In the genomic region with DNA sequence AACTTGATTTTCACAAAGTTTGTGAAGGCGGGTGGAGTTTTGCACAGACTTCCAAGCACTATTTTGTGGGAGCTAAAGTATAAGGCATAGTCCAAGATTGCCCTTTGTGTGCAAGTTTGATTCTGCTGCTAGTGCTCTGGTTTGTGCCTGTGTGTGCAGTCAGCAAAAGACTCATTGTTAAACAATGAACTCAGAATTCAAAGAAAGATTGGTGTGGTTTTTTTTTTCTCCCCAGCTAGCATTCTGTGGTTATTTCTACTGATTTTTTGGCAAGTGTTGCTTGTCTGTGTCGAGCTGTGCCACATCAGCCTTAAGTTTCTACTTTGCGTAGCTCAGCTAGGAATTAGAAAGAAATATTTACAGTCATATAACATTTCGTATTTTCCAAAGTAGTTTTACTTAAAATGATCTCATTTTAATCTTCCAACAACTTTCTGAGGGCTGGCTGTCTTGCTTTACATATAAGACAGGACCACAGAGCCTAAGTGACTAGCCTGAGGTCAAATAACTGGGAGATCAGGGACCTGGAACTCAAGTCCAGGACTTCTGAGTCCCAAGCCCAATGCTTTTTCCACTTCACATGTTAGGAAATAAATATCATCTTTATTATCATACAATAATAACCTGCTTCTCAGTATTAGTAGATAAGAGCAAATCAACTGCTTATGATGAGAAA, we compare ENCODE assay signal across 8 cellular contexts.
DNase-seq lines count a peak whose midpoint lies in the region; ATAC-seq lines count a peak whose summit lies in the region.

No MANE protein-coding gene starts in this region.

- H3K4me3 Mint-ChIP-seq in activated naive CD8-positive, alpha-beta T cell treated with anti-CD3 and anti-CD28 coated beads, Interleukin-2, amount 10 ng/mL, durations not matched to agents 7 days and 5 days = peak overlapping the region; percentile 70

- ATAC-seq in activated naive CD8-positive, alpha-beta T cell treated with anti-CD3 and anti-CD28 coated beads, Interleukin-2, amount 10 ng/mL, durations not matched to agents 7 days and 5 days (ENCODE audit: low read depth) = peak; percentile 85
- ATAC-seq in GM18873 (IDR thresholded peaks at IDR 0.05; ENCODE audit: low FRiP score, unreplicated experiment) (no peak), HG02588 (IDR thresholded peaks at IDR 0.05; ENCODE audit: unreplicated experiment) (no peak), GM19452 (IDR thresholded peaks at IDR 0.05; ENCODE audit: unreplicated experiment) (no peak)

- H3K36me3 Mint-ChIP-seq in activated naive CD8-positive, alpha-beta T cell treated with anti-CD3 and anti-CD28 coated beads, Interleukin-2, amount 10 ng/mL, durations not matched to agents 7 days and 5 days = peaks cover 38% of the 10 kb centered on the region

- H3K4me1 Mint-ChIP-seq in activated naive CD8-positive, alpha-beta T cell treated with anti-CD3 and anti-CD28 coated beads, Interleukin-2, amount 10 ng/mL, durations not matched to agents 7 days and 5 days = peaks cover 66% of the 10 kb centered on the region

- peaks cover 10% of the 10 kb centered on the region for H3K9me3 Mint-ChIP-seq in activated naive CD8-positive, alpha-beta T cell treated with anti-CD3 and anti-CD28 coated beads, Interleukin-2, amount 10 ng/mL, durations not matched to agents 7 days and 5 days

- no peaks in the 10 kb centered on the region for H3K27me3 Mint-ChIP-seq in activated naive CD8-positive, alpha-beta T cell treated with anti-CD3 and anti-CD28 coated beads, Interleukin-2, amount 10 ng/mL, durations not matched to agents 7 days and 5 days

- POLR2A ChIA-PET in activated naive CD8-positive, alpha-beta T cell treated with anti-CD3 and anti-CD28 coated beads, Interleukin-2, amount 10 ng/mL, durations not matched to agents 7 days and 5 days (lab: Charles Lee) = interaction anchor here (1.0 to 1.6 kb wide), 2 partner anchors 11 to 70 kb away, joined by 3 read pairs; a partner anchor contains a TSS

- peak overlapping the region; percentile 86 for H3K27ac Mint-ChIP-seq in activated naive CD8-positive, alpha-beta T cell treated with anti-CD3 and anti-CD28 coated beads, Interleukin-2, amount 10 ng/mL, durations not matched to agents 7 days and 5 days

- DNase-seq in stimulated activated CD4-positive, alpha-beta T cell treated with anti-CD3 and anti-CD28 coated beads, Interleukin-1b, Interleukin-23, amount 100 ng/mL, for 48 hours = peak; percentile 11
- DNase-seq in stimulated activated CD4-positive, alpha-beta T cell treated with anti-CD3 and anti-CD28 coated beads, Interleukin-4, amount 100 ng/mL, for 1 hour = no peak
- DNase-seq in activated naive CD8-positive, alpha-beta T cell treated with anti-CD3 and anti-CD28 coated beads, Interleukin-2, amount 10 ng/mL, durations not matched to agents 7 days and 5 days = no peak
- DNase-seq in medulla oblongata (ENCODE audit: extremely low spot score) = peak; percentile 47
- no peak for DNase-seq in NCI-H146 treated with DMSO at 0.1 percent for 48 hours (lab: John Stamatoyannopoulos, UW; ENCODE audit: unreplicated experiment)

Comparison
In these comparisons a context has a peak if more than half of its experiments do, and no peak if none do; other contexts are left out.
1. DNase-seq: peak in stimulated activated CD4-positive, alpha-beta T cell treated with anti-CD3 and anti-CD28 coated beads, Interleukin-1b, Interleukin-23, amount 100 ng/mL, for 48 hours (single experiment) and medulla oblongata (single experiment); none in stimulated activated CD4-positive, alpha-beta T cell treated with anti-CD3 and anti-CD28 coated beads, Interleukin-4, amount 100 ng/mL, for 1 hour (single experiment), activated naive CD8-positive, alpha-beta T cell treated with anti-CD3 and anti-CD28 coated beads, Interleukin-2, amount 10 ng/mL, durations not matched to agents 7 days and 5 days (single experiment) and NCI-H146 treated with DMSO at 0.1 percent for 48 hours (single experiment).